1 cellular context compared by ENCODE assay signal in genomic region chr1:40373323-40374283, GRCh38.
TF ChIP-seq lines count a peak whose summit lies in the region.

Gene SMAP2 (plus strand): TSS chr1:40373727. CDS start chr1:40374121, 394 bp downstream.

TF ChIP-seq in HepG2, 621 proteins besides CTCF, POLR2A, EP300 and RAD21 (continued from another document and continues in another):
- TF ChIP-seq ZBTB43 (CRISPR knock-in tag; conservative IDR thresholded peaks at IDR 0.05) (no peak), BHLHE40 (IDR thresholded peaks at IDR 0.05; ENCODE audit: low read length) (no peak), ZNF136 (CRISPR knock-in tag; IDR thresholded peaks at IDR 0.05; ENCODE audit: low read depth) (no peak), WIZ (CRISPR knock-in tag; IDR thresholded peaks at IDR 0.05) (no peak), PRDM15 (CRISPR knock-in tag; IDR thresholded peaks at IDR 0.05) (peak; percentile 22; the same call in 1 of the 2 replicates), ONECUT2 (CRISPR knock-in tag; IDR thresholded peaks at IDR 0.05) (no peak), ZNF788 (CRISPR knock-in tag; IDR thresholded peaks at IDR 0.05; ENCODE audit: borderline replicate concordance) (no peak), ATF7 (IDR thresholded peaks at IDR 0.05) (no peak), ATF7 (CRISPR knock-in tag; IDR thresholded peaks at IDR 0.05) (no peak), ZNF574 (CRISPR knock-in tag; IDR thresholded peaks at IDR 0.05) (no peak), ZZZ3 (CRISPR knock-in tag; IDR thresholded peaks at IDR 0.05; ENCODE audit: borderline replicate concordance) (no peak), ZNF639 (CRISPR knock-in tag; conservative IDR thresholded peaks at IDR 0.05) (no peak), GLMP (CRISPR knock-in tag; IDR thresholded peaks at IDR 0.05; ENCODE audit: borderline replicate concordance) (no peak), ZNF513 (CRISPR knock-in tag; conservative IDR thresholded peaks at IDR 0.05) (no peak), THRA (CRISPR knock-in tag; IDR thresholded peaks at IDR 0.05; ENCODE audit: borderline replicate concordance) (no peak), MYNN (CRISPR knock-in tag; IDR thresholded peaks at IDR 0.05; ENCODE audit: low read depth) (no peak), HNRNPLL (IDR thresholded peaks at IDR 0.05; ENCODE audit: low read depth, low read length, poor library complexity, severe bottlenecking) (no peak), CENPX (CRISPR knock-in tag; IDR thresholded peaks at IDR 0.05) (no peak), ATM (IDR thresholded peaks at IDR 0.05; ENCODE audit: borderline replicate concordance) (no peak), ARID3A (IDR thresholded peaks at IDR 0.05; ENCODE audit: low read depth, low read length) (no peak), CBX1 (IDR thresholded peaks at IDR 0.05; ENCODE audit: low read depth) (no peak), FOXM1 (CRISPR knock-in tag; IDR thresholded peaks at IDR 0.05) (no peak), ZNF512 (CRISPR knock-in tag; IDR thresholded peaks at IDR 0.05) (no peak), KIAA2018 (CRISPR knock-in tag; IDR thresholded peaks at IDR 0.05; ENCODE audit: borderline replicate concordance) (no peak), STAG1 (CRISPR knock-in tag; IDR thresholded peaks at IDR 0.05) (no peak), ZNF138 (CRISPR knock-in tag; IDR thresholded peaks at IDR 0.05; ENCODE audit: low read depth) (no peak), RFX3 (CRISPR knock-in tag; IDR thresholded peaks at IDR 0.05) (no peak), SIX1 (CRISPR knock-in tag; IDR thresholded peaks at IDR 0.05; ENCODE audit: borderline replicate concordance) (no peak)
